19 cellular contexts compared by ENCODE assay signal in genomic region chr2:173279528-173279868, GRCh38.
DNase-seq lines count a peak whose midpoint lies in the region; ATAC-seq, FAIRE-seq and TF ChIP-seq lines count a peak whose summit lies in the region.
"Had no signal": no experiment of that assay in that cellular context is flagged by ENCODE, and none has a peak within 500 bp of the region (broad histone marks: within the 10 kb centered on the region; RNA-seq: fewer than 3 reads in every experiment).

No MANE protein-coding gene starts in this region.

- H3K9me2 ChIP-seq in GM23338 (ENCODE audit: insufficient read depth) (no peaks in the 10 kb centered on the region), hepatocyte (replicated peaks; ENCODE audit: insufficient read depth) (no peaks in the 10 kb centered on the region)

- H3K27me3 ChIP-seq in GM23338 (ENCODE audit: insufficient read depth) (no peaks in the 10 kb centered on the region), K562 (ENCODE audit: control insufficient read depth in 2 of 2, insufficient read depth in 2 of 2, low read length in 2 of 2) (no peaks in the 10 kb centered on the region), upper lobe of right lung (no peaks in the 10 kb centered on the region), upper lobe of left lung (no peaks in the 10 kb centered on the region), hepatocyte (no peaks in the 10 kb centered on the region)
- H3K27me3 ChIP-seq: SJSA1 had no signal

- no peaks in the 10 kb centered on the region for H3K4me1 ChIP-seq in GM23338 (ENCODE audit: insufficient read depth)
- H3K4me1 ChIP-seq in K562 (replicated peaks in 1 of 2; ENCODE audit: control insufficient read depth in 2 of 2, insufficient read depth in 2 of 2, low read length in 2 of 2), result peaks cover 0 to 4% of the 10 kb centered on the region in 2 experiments; a peak in 1 of 5 replicates
- H3K4me1 ChIP-seq in upper lobe of right lung, result no peaks in the 10 kb centered on the region
- no peaks in the 10 kb centered on the region for H3K4me1 ChIP-seq in upper lobe of left lung
- no peaks in the 10 kb centered on the region for H3K4me1 ChIP-seq in hepatocyte (ENCODE audit: insufficient read depth)
- H3K4me1 ChIP-seq: A549, SJSA1 had no signal

- H3K36me3 Mint-ChIP-seq in activated CD4-positive, alpha-beta memory T cell treated with anti-CD3 and anti-CD28 coated beads for 36 hours, result no peaks in the 10 kb centered on the region
- no peaks in the 10 kb centered on the region for H3K36me3 Mint-ChIP-seq in activated CD4-positive, alpha-beta memory T cell treated with anti-CD3 and anti-CD28 coated beads, Interleukin-2, amount 10 ng/mL, durations not matched to agents 7 days and 5 days (ENCODE audit: low read depth)
- peaks cover 16% of the 10 kb centered on the region for H3K36me3 Mint-ChIP-seq in GM23338 (ENCODE audit: low read depth)
- H3K36me3 Mint-ChIP-seq: CD4-positive, CD25-positive, alpha-beta regulatory T cell had no signal

- POLR2A ChIA-PET in activated CD4-positive, alpha-beta memory T cell treated with anti-CD3 and anti-CD28 coated beads for 36 hours (lab: Charles Lee), result interaction anchor here (0.6 kb wide), 1 partner anchor 830 kb away, joined by 3 read pairs; no protein-coding TSS in a partner anchor
- POLR2A ChIA-PET in activated CD4-positive, alpha-beta memory T cell treated with anti-CD3 and anti-CD28 coated beads, Interleukin-2, amount 10 ng/mL, durations not matched to agents 7 days and 5 days (lab: Charles Lee), result interaction anchor here (0.9 kb wide), 1 partner anchor 9 kb away, joined by 3 read pairs; no protein-coding TSS in a partner anchor
- POLR2A ChIA-PET in K562 (lab: Yijun Ruan, JAX), result interaction anchor here (1.5 kb wide), 1 partner anchor 8 kb away, joined by 5 read pairs; no protein-coding TSS in a partner anchor

- in situ Hi-C loops in K562 (cut with MboI), result no loop called here

- H3K4me3 ChIP-seq in GM23338, result no peak overlapping the region
- H3K4me3 ChIP-seq in K562, result no peak overlapping the region
- H3K4me3 ChIP-seq in upper lobe of right lung, result no peak overlapping the region
- H3K4me3 ChIP-seq in upper lobe of left lung, result no peak overlapping the region
- H3K4me3 ChIP-seq in hepatocyte, result no peak overlapping the region
- H3K4me3 ChIP-seq: A549, SJSA1 had no signal

- WGBS in K562 (ENCODE audit: insufficient coverage, low coverage, missing lambda C conversion rate), result 8% methylated on average over 3 of the region's 3 CpGs
- WGBS in upper lobe of left lung, 2 donors, result 81% methylated on average over 3 of the region's 3 CpGs
- WGBS in hepatocyte (ENCODE audit: low lambda C conversion rate, missing lambda C conversion rate), result 62% methylated on average over 3 of the region's 3 CpGs

- H3K9me3 ChIP-seq in K562 (replicated peaks; ENCODE audit: control insufficient read depth, insufficient read depth, low read depth, low read length) (no peaks in the 10 kb centered on the region), upper lobe of right lung (no peaks in the 10 kb centered on the region), upper lobe of left lung (no peaks in the 10 kb centered on the region), hepatocyte (ENCODE audit: low read depth) (no peaks in the 10 kb centered on the region)
- H3K9me3 ChIP-seq: A549, SJSA1 had no signal

- no peak for TF ChIP-seq CTCF in GM23338 (conservative IDR thresholded peaks at IDR 0.05; ENCODE audit: low read depth in 2 of 2)
- TF ChIP-seq CTCF in K562 (IDR thresholded peaks at IDR 0.05 in 2 of 3, conservative IDR thresholded peaks at IDR 0.05 in 1 of 3; ENCODE audit: insufficient read depth in 2 of 3, low read depth in 1 of 3, low read length in 3 of 3), result no peak
- TF ChIP-seq CTCF in upper lobe of right lung (IDR thresholded peaks at IDR 0.05), result no peak
- no peak for TF ChIP-seq CTCF in upper lobe of left lung (IDR thresholded peaks at IDR 0.05)
- TF ChIP-seq CTCF in hepatocyte (IDR thresholded peaks at IDR 0.05; ENCODE audit: poor library complexity), result no peak

- H3K9ac ChIP-seq in K562 (ENCODE audit: insufficient read depth in 1 of 2, low read depth in 2 of 2, low read length in 2 of 2), result no peak overlapping the region

- peaks cover 15% of the 10 kb centered on the region for H3K27me3 Mint-ChIP-seq in activated CD4-positive, alpha-beta memory T cell treated with anti-CD3 and anti-CD28 coated beads for 36 hours
- H3K27me3 Mint-ChIP-seq in activated CD4-positive, alpha-beta memory T cell treated with anti-CD3 and anti-CD28 coated beads, Interleukin-2, amount 10 ng/mL, durations not matched to agents 7 days and 5 days, result no peaks in the 10 kb centered on the region
- peaks cover 3% of the 10 kb centered on the region for H3K27me3 Mint-ChIP-seq in GM23338 (ENCODE audit: insufficient read depth, low read depth, poor library complexity)
- H3K27me3 Mint-ChIP-seq: CD4-positive, CD25-positive, alpha-beta regulatory T cell had no signal

- H3K27ac Mint-ChIP-seq in activated CD4-positive, alpha-beta memory T cell treated with anti-CD3 and anti-CD28 coated beads for 36 hours, result peak overlapping the region; percentile 42
- H3K27ac Mint-ChIP-seq in activated CD4-positive, alpha-beta memory T cell treated with anti-CD3 and anti-CD28 coated beads, Interleukin-2, amount 10 ng/mL, durations not matched to agents 7 days and 5 days, result no peak overlapping the region
- H3K27ac Mint-ChIP-seq in GM23338, result no peak overlapping the region
- H3K27ac Mint-ChIP-seq: CD4-positive, CD25-positive, alpha-beta regulatory T cell had no signal

- peaks cover 10% of the 10 kb centered on the region for H3K36me3 ChIP-seq in GM23338 (ENCODE audit: insufficient read depth)
- H3K36me3 ChIP-seq in K562 (ENCODE audit: control insufficient read depth, insufficient read depth, low read length), result no peaks in the 10 kb centered on the region
- no peaks in the 10 kb centered on the region for H3K36me3 ChIP-seq in upper lobe of right lung
- H3K36me3 ChIP-seq in upper lobe of left lung, result no peaks in the 10 kb centered on the region
- H3K36me3 ChIP-seq in hepatocyte (replicated peaks; ENCODE audit: insufficient read depth, low read depth), result no peaks in the 10 kb centered on the region
- H3K36me3 ChIP-seq: SJSA1 had no signal

- FAIRE-seq in K562 (lab: Jason Lieb, UNC), result no peak
- FAIRE-seq: A549, GM12891 had no signal

- H2AFZ ChIP-seq in GM23338, result peak overlapping the region; percentile 57
- H2AFZ ChIP-seq in K562 (ENCODE audit: low read depth, low read length), result peak overlapping the region; percentile 7; the same call in 1 of the 2 replicates
- H2AFZ ChIP-seq in hepatocyte, result no peak overlapping the region

- TF ChIP-seq POLR2A in K562 (conservative IDR thresholded peaks at IDR 0.05) (no peak), upper lobe of left lung (IDR thresholded peaks at IDR 0.05) (no peak)

- H3K27ac ChIP-seq in GM23338 (ENCODE audit: low read depth) (no peak overlapping the region), K562 (ENCODE audit: extremely low read depth, low read depth, low read length) (no peak overlapping the region), upper lobe of right lung (peak overlapping the region; percentile 3), upper lobe of left lung (no peak overlapping the region), hepatocyte (no peak overlapping the region)
- H3K27ac ChIP-seq: A549, SJSA1 had no signal

- no peaks in the 10 kb centered on the region for H3K9me3 Mint-ChIP-seq in activated CD4-positive, alpha-beta memory T cell treated with anti-CD3 and anti-CD28 coated beads for 36 hours
- H3K9me3 Mint-ChIP-seq in activated CD4-positive, alpha-beta memory T cell treated with anti-CD3 and anti-CD28 coated beads, Interleukin-2, amount 10 ng/mL, durations not matched to agents 7 days and 5 days, result no peaks in the 10 kb centered on the region
- H3K9me3 Mint-ChIP-seq in GM23338, result peaks cover 22% of the 10 kb centered on the region

- H3K4me2 ChIP-seq in GM23338, result no peak overlapping the region
- no peak overlapping the region for H3K4me2 ChIP-seq in K562 (ENCODE audit: insufficient read depth, low read length)
- H3K4me2 ChIP-seq in hepatocyte, result no peak overlapping the region
- H3K4me2 ChIP-seq: A549 had no signal

- peaks cover 22% of the 10 kb centered on the region for H3K4me1 Mint-ChIP-seq in activated CD4-positive, alpha-beta memory T cell treated with anti-CD3 and anti-CD28 coated beads for 36 hours (ENCODE audit: low read depth)
- peaks cover 11% of the 10 kb centered on the region for H3K4me1 Mint-ChIP-seq in activated CD4-positive, alpha-beta memory T cell treated with anti-CD3 and anti-CD28 coated beads, Interleukin-2, amount 10 ng/mL, durations not matched to agents 7 days and 5 days
- no peaks in the 10 kb centered on the region for H3K4me1 Mint-ChIP-seq in GM23338
- H3K4me1 Mint-ChIP-seq: CD4-positive, CD25-positive, alpha-beta regulatory T cell had no signal

- no peak for TF ChIP-seq RAD21 in K562 (CRISPR knock-in tag; conservative IDR thresholded peaks at IDR 0.05 in 1 of 2, IDR thresholded peaks at IDR 0.05 in 1 of 2)

- CTCF ChIA-PET in activated CD4-positive, alpha-beta memory T cell treated with anti-CD3 and anti-CD28 coated beads for 36 hours (lab: Charles Lee), result interaction anchor here (0.6 to 1.1 kb wide), 2 partner anchors 40 to 121 kb away, joined by 3 read pairs; no protein-coding TSS in a partner anchor
- CTCF ChIA-PET in activated CD4-positive, alpha-beta memory T cell treated with anti-CD3 and anti-CD28 coated beads, Interleukin-2, amount 10 ng/mL, durations not matched to agents 7 days and 5 days (lab: Charles Lee), result no interaction called here
- CTCF ChIA-PET in K562 (lab: Yijun Ruan, JAX; ENCODE audit: low intra/inter-chr PET ratio), result no interaction called here

- no peak overlapping the region for H3K4me3 Mint-ChIP-seq in activated CD4-positive, alpha-beta memory T cell treated with anti-CD3 and anti-CD28 coated beads for 36 hours
- H3K4me3 Mint-ChIP-seq in activated CD4-positive, alpha-beta memory T cell treated with anti-CD3 and anti-CD28 coated beads, Interleukin-2, amount 10 ng/mL, durations not matched to agents 7 days and 5 days, result no peak overlapping the region
- no peak overlapping the region for H3K4me3 Mint-ChIP-seq in GM23338
- H3K4me3 Mint-ChIP-seq: CD4-positive, CD25-positive, alpha-beta regulatory T cell had no signal

- BruUV-seq in K562 (replicated peaks; lab: Mats Ljungman, UMichigan), result no TSS peak

- no peak for TF ChIP-seq EP300 in K562 (IDR thresholded peaks at IDR 0.05; ENCODE audit: low read length)
- no peak for TF ChIP-seq EP300 in upper lobe of left lung (IDR thresholded peaks at IDR 0.05)

- intact Hi-C loops in activated CD4-positive, alpha-beta memory T cell treated with anti-CD3 and anti-CD28 coated beads for 36 hours (cut with micrococcal nuclease), result loop anchor here (1.0 kb wide), 3 partner anchors 9 to 230 kb away; partner anchors contain the start of gene CDCA7
- intact Hi-C loops in K562 (cut with micrococcal nuclease), result no loop called here
- intact Hi-C loops in upper lobe of right lung (cut with DNase I), result no loop called here

- no peaks in the 10 kb centered on the region for H3F3A ChIP-seq in GM23338 (replicated peaks; ENCODE audit: low read depth)

- ATAC-seq in GM23338, result no peak
- no peak for ATAC-seq in K562
- no peak for ATAC-seq in upper lobe of right lung
- ATAC-seq in upper lobe of left lung (ENCODE audit: low FRiP score in 2 of 2), result no peak
- ATAC-seq: A549, Right ventricle myocardium inferior had no signal

- no peaks in the 10 kb centered on the region for H3K79me2 ChIP-seq in GM23338 (replicated peaks; ENCODE audit: insufficient read depth)
- H3K79me2 ChIP-seq in K562 (ENCODE audit: control insufficient read depth, insufficient read depth, low read length), result no peaks in the 10 kb centered on the region
- H3K79me2 ChIP-seq in hepatocyte, result no peaks in the 10 kb centered on the region

- no peaks in the 10 kb centered on the region for H4K20me1 ChIP-seq in GM23338 (replicated peaks; ENCODE audit: insufficient read depth)
- H4K20me1 ChIP-seq in K562 (replicated peaks; ENCODE audit: control insufficient read depth, insufficient read depth, low read length), result no peaks in the 10 kb centered on the region
- no peaks in the 10 kb centered on the region for H4K20me1 ChIP-seq in hepatocyte (ENCODE audit: insufficient read depth, poor library complexity, severe bottlenecking)

- no peak for DNase-seq in activated CD4-positive, alpha-beta memory T cell treated with anti-CD3 and anti-CD28 coated beads for 36 hours
- no peak for DNase-seq in activated CD4-positive, alpha-beta memory T cell treated with anti-CD3 and anti-CD28 coated beads, Interleukin-2, amount 10 ng/mL, durations not matched to agents 7 days and 5 days
- no peak for DNase-seq in GM23338 (ENCODE audit: low spot score)
- DNase-seq in K562 (ENCODE audit: extremely low read depth in 1 of 4, low spot score in 3 of 4), result no peak
- no peak for DNase-seq in upper lobe of right lung
- DNase-seq in upper lobe of left lung, result no peak
- no peak for DNase-seq in hepatocyte (ENCODE audit: low spot score)
- DNase-seq: CD4-positive, CD25-positive, alpha-beta regulatory T cell; GOT3; HCEC 1CT; KG1; NCI-H1694; NCI-H2081; NCI-H446; NCI-H526 had no signal

- no peaks in the 10 kb centered on the region for H3K9me1 ChIP-seq in K562 (ENCODE audit: control insufficient read depth, insufficient read depth, low read length)
